1 cellular context compared by ENCODE assay signal in the genomic region with DNA sequence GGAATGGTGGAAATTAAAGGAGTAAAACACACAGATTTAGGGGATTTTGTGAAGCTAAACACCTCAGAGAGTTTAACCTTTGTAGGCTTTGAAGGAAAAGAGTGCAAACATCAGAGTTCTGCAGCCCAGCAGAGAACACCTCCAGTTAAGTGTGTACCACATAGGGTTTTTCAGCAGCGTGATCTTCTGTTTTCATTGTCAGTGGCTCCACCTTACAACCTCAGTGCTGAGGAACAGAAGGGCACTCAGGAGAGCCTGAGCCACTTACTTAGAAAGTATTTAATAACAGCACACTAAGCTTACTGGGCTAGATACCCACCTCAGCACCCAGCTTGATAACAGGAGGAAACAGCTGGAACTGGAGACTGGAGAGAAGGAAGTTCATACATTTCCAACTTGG.
TF ChIP-seq lines count a peak whose summit lies in the region.

No MANE protein-coding gene starts in this region.

TF ChIP-seq in IMR-90, 13 proteins besides CTCF, POLR2A, EP300 and RAD21 (continued from another document):
- no peak for TF ChIP-seq MAFK (IDR thresholded peaks at IDR 0.05; ENCODE audit: low read depth, low read length)
- no peak for TF ChIP-seq SMC3 (IDR thresholded peaks at IDR 0.05; ENCODE audit: low read depth, low read length)
- TF ChIP-seq MAZ (IDR thresholded peaks at IDR 0.05; ENCODE audit: borderline replicate concordance, low read depth, low read length): no peak
- TF ChIP-seq, protein P1, sequence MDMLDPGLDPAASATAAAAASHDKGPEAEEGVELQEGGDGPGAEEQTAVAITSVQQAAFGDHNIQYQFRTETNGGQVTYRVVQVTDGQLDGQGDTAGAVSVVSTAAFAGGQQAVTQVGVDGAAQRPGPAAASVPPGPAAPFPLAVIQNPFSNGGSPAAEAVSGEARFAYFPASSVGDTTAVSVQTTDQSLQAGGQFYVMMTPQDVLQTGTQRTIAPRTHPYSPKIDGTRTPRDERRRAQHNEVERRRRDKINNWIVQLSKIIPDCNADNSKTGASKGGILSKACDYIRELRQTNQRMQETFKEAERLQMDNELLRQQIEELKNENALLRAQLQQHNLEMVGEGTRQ (IDR thresholded peaks at IDR 0.05; ENCODE audit: low read depth, low read length): no peak
- TF ChIP-seq RFX5 (IDR thresholded peaks at IDR 0.05; ENCODE audit: low read depth, low read length): no peak
- TF ChIP-seq RCOR1 (IDR thresholded peaks at IDR 0.05; ENCODE audit: insufficient replicate concordance, low read length): no peak
- TF ChIP-seq BHLHE40 (IDR thresholded peaks at IDR 0.05; ENCODE audit: low read depth, low read length): no peak
- no peak for TF ChIP-seq CEBPB (IDR thresholded peaks at IDR 0.05; ENCODE audit: low read depth, low read length)
- no peak for TF ChIP-seq ELK1 (IDR thresholded peaks at IDR 0.05; ENCODE audit: borderline replicate concordance, low read depth, low read length)
- no peak for TF ChIP-seq NFE2L2 (IDR thresholded peaks at IDR 0.05; ENCODE audit: low read depth, low read length)
- TF ChIP-seq MXI1 (IDR thresholded peaks at IDR 0.05; ENCODE audit: borderline replicate concordance, low read depth, low read length): no peak
